Comparison of ENCODE assay signal across 15 cellular contexts in the genomic region with DNA sequence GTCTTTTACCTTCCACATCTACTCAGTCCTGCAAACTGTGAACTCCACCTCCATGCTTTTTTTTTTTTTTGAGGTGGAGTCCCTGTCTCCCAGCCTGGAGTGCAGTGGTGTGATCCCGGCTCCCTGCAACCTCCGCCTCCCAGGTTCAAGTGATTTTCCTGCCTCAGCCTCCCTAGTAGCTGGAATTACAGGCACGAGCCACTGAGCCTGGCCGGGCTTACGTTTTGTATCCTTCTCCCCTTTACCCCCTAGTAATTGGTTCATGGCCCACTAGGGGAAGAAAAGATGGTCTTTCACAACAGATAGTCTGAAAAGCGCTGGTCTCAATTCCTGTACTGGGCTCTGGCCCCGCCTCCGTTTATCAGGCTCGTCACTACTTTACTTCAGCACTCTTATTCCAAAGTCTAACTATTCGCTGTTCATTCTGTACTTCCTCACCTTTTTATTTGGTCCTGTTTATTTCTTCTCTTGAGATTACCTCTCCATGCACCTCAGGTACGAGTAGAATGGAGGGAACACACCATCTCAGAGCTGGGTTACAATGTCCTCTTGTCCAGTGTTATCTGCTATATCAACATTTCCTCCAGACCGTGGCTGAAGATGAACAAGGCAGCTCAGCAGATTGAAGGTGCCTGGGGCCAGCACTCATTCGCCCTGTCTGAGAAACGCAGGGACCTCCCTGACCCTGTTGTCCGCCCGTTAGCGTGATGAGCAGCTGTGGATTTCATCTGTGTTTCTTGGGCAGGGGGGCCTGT. TPM values are rescaled to one million over a fixed set of nuclear protein-coding genes. Genes with fewer than 3 reads are reported as not detected.
A peak's percentile ranks its signal among the peaks of the same experiment; 100 is the strongest.
DNase-seq lines count a peak whose midpoint lies in the region; ATAC-seq and TF ChIP-seq lines count a peak whose summit lies in the region.
"Had no signal": no experiment of that assay in that cellular context is flagged by ENCODE, and none has a peak within 500 bp of the region (broad histone marks: within the 10 kb centered on the region; RNA-seq: fewer than 3 reads in every experiment).

No MANE protein-coding gene starts in this region.

- no peak for ATAC-seq in activated naive CD8-positive, alpha-beta T cell treated with anti-CD3 and anti-CD28 coated beads, Interleukin-2, amount 50 U/mL, for 24 hours
- ATAC-seq in memory B cell (ENCODE audit: low read depth) (no peak), HG02571 (IDR thresholded peaks at IDR 0.05; ENCODE audit: unreplicated experiment) (no peak)
- ATAC-seq: SK-N-SH treated with all-trans-retinoic acid at 6 μM for 48 hours had no signal

- H3K9me3 ChIP-seq in thyroid gland, result no peaks in the 10 kb centered on the region
- H3K9me3 ChIP-seq: HAP-1, spleen had no signal

- TF ChIP-seq CTCF in VCaP (conservative IDR thresholded peaks at IDR 0.05) (no peak), thyroid gland (IDR thresholded peaks at IDR 0.05) (no peak)

- TF ChIP-seq POLR2A in thyroid gland (IDR thresholded peaks at IDR 0.05), result no peak

- no peaks in the 10 kb centered on the region for H3K36me3 ChIP-seq in thyroid gland
- H3K36me3 ChIP-seq: HAP-1, neural progenitor cell had no signal

- 83 to 87% methylated on average over 17 of the region's 17 CpGs for WGBS in thyroid gland, 2 donors

- H3K4me3 ChIP-seq in thyroid gland (replicated peaks in 1 of 3), result no peak overlapping the region
- H3K4me3 ChIP-seq: HAP-1, neural progenitor cell, spleen had no signal

- no peaks in the 10 kb centered on the region for H3K27me3 ChIP-seq in thyroid gland
- H3K27me3 ChIP-seq: neural progenitor cell, spleen had no signal

- no peaks in the 10 kb centered on the region for H3K27me3 Mint-ChIP-seq in activated naive CD8-positive, alpha-beta T cell treated with anti-CD3 and anti-CD28 coated beads, Interleukin-2, amount 50 U/mL, for 24 hours
- no peaks in the 10 kb centered on the region for H3K27me3 Mint-ChIP-seq in activated naive CD8-positive, alpha-beta T cell treated with anti-CD3 and anti-CD28 coated beads for 36 hours
- H3K27me3 Mint-ChIP-seq in memory B cell, result no peaks in the 10 kb centered on the region

- peaks cover 23% of the 10 kb centered on the region for H3K36me3 Mint-ChIP-seq in activated naive CD8-positive, alpha-beta T cell treated with anti-CD3 and anti-CD28 coated beads, Interleukin-2, amount 50 U/mL, for 24 hours (ENCODE audit: low read depth)
- peaks cover 25% of the 10 kb centered on the region for H3K36me3 Mint-ChIP-seq in activated naive CD8-positive, alpha-beta T cell treated with anti-CD3 and anti-CD28 coated beads for 36 hours
- peaks cover 26% of the 10 kb centered on the region for H3K36me3 Mint-ChIP-seq in memory B cell
- H3K36me3 Mint-ChIP-seq: neural progenitor cell had no signal

- H3K27ac ChIP-seq in VCaP, result peak overlapping the region; percentile 68
- peak overlapping the region in 2 of 3 donors; percentile 72 to 75 for H3K27ac ChIP-seq in thyroid gland
- H3K27ac ChIP-seq: neural progenitor cell had no signal

- H3K27ac Mint-ChIP-seq in activated naive CD8-positive, alpha-beta T cell treated with anti-CD3 and anti-CD28 coated beads, Interleukin-2, amount 50 U/mL, for 24 hours, result peak overlapping the region; percentile 27
- no peak overlapping the region for H3K27ac Mint-ChIP-seq in activated naive CD8-positive, alpha-beta T cell treated with anti-CD3 and anti-CD28 coated beads for 36 hours
- peak overlapping the region; percentile 74 for H3K27ac Mint-ChIP-seq in memory B cell
- H3K27ac Mint-ChIP-seq: neural progenitor cell had no signal

- H3K9me3 Mint-ChIP-seq in activated naive CD8-positive, alpha-beta T cell treated with anti-CD3 and anti-CD28 coated beads, Interleukin-2, amount 50 U/mL, for 24 hours, result no peaks in the 10 kb centered on the region
- no peaks in the 10 kb centered on the region for H3K9me3 Mint-ChIP-seq in activated naive CD8-positive, alpha-beta T cell treated with anti-CD3 and anti-CD28 coated beads for 36 hours
- no peaks in the 10 kb centered on the region for H3K9me3 Mint-ChIP-seq in memory B cell
- H3K9me3 Mint-ChIP-seq: neural progenitor cell had no signal

- intact Hi-C loops in thyroid gland (cut with DNase I), result no loop called here

- H3K4me1 Mint-ChIP-seq in activated naive CD8-positive, alpha-beta T cell treated with anti-CD3 and anti-CD28 coated beads, Interleukin-2, amount 50 U/mL, for 24 hours, result peaks cover 48% of the 10 kb centered on the region
- H3K4me1 Mint-ChIP-seq in activated naive CD8-positive, alpha-beta T cell treated with anti-CD3 and anti-CD28 coated beads for 36 hours, result peaks cover 58% of the 10 kb centered on the region
- peaks cover 38% of the 10 kb centered on the region for H3K4me1 Mint-ChIP-seq in memory B cell

- DNase-seq in activated naive CD8-positive, alpha-beta T cell treated with anti-CD3 and anti-CD28 coated beads, Interleukin-2, amount 50 U/mL, for 24 hours, result no peak
- DNase-seq in activated naive CD8-positive, alpha-beta T cell treated with anti-CD3 and anti-CD28 coated beads for 36 hours, result no peak
- DNase-seq in memory B cell (ENCODE audit: low spot score in 2 of 2), result no peak
- DNase-seq in thyroid gland, result no peak
- DNase-seq in NCI-H82 treated with DMSO at 0.1 percent for 48 hours (lab: John Stamatoyannopoulos, UW; ENCODE audit: unreplicated experiment), result no peak
- DNase-seq in LoVo (ENCODE audit: low spot score), result no peak
- DNase-seq: activated effector memory CD4-positive, alpha-beta T cell treated with Interleukin-2 at 50 U/mL for 16 hours; NCI-H1436 treated with DMSO at 0.1 percent for 48 hours; NCI-H82; spleen had no signal

- peaks cover 52 to 55% of the 10 kb centered on the region in 2 donors for H3K4me1 ChIP-seq in thyroid gland
- H3K4me1 ChIP-seq: neural progenitor cell had no signal

- H3K4me3 Mint-ChIP-seq in activated naive CD8-positive, alpha-beta T cell treated with anti-CD3 and anti-CD28 coated beads, Interleukin-2, amount 50 U/mL, for 24 hours, result no peak overlapping the region
- no peak overlapping the region for H3K4me3 Mint-ChIP-seq in activated naive CD8-positive, alpha-beta T cell treated with anti-CD3 and anti-CD28 coated beads for 36 hours
- no peak overlapping the region for H3K4me3 Mint-ChIP-seq in memory B cell
- H3K4me3 Mint-ChIP-seq: neural progenitor cell had no signal

RNA-seq across cellular contexts. Expression of gene CNST, which starts 16.2 kb away (rescaled TPM):
- 10 to 100 TPM; 25.8 to 26.1 TPM for total RNA-seq in activated naive CD8-positive, alpha-beta T cell treated with anti-CD3 and anti-CD28 coated beads for 36 hours
- total RNA-seq in thyroid gland, result 10 to 100 TPM; 38.8 to 49.5 (median 41.7) TPM

RNA-seq across cellular contexts. Expression of gene TFB2M, which starts 16.4 kb away (rescaled TPM):
- total RNA-seq in activated naive CD8-positive, alpha-beta T cell treated with anti-CD3 and anti-CD28 coated beads for 36 hours, result 10 to 100 TPM; 33.1 to 35.9 TPM
- 10 to 100 TPM; 12.2 to 21.9 (median 15.9) TPM for total RNA-seq in thyroid gland
